In genomic region chr2:205024822-205025518, GRCh38 we compare ENCODE assay signal across 10 cellular contexts.
DNase-seq lines count a peak whose midpoint lies in the region; ATAC-seq, FAIRE-seq and TF ChIP-seq lines count a peak whose summit lies in the region.
"Had no signal": no experiment of that assay in that cellular context is flagged by ENCODE, and none has a peak within 500 bp of the region (broad histone marks: within the 10 kb centered on the region; RNA-seq: fewer than 3 reads in every experiment).

No MANE protein-coding gene starts in this region.

- H3K36me3 ChIP-seq in mesenchymal stem cell (ENCODE audit: control insufficient read depth in 1 of 2, insufficient read depth in 2 of 2, low read depth in 1 of 2, low read length in 2 of 2) (no peaks in the 10 kb centered on the region), tibial artery (no peaks in the 10 kb centered on the region), kidney (ENCODE audit: control insufficient read depth in 1 of 2, insufficient read depth in 2 of 2, low read length in 2 of 2) (no peaks in the 10 kb centered on the region)

- H2BK15ac ChIP-seq in mesenchymal stem cell (ENCODE audit: low read depth, poor library complexity, severe bottlenecking), result peak overlapping the region; percentile 12

- FAIRE-seq in kidney (lab: Jason Lieb, UNC), result no peak

- no peak overlapping the region for H3K23ac ChIP-seq in mesenchymal stem cell (ENCODE audit: low read length in 2 of 2)

- no peaks in the 10 kb centered on the region for H3K9me3 ChIP-seq in mesenchymal stem cell (ENCODE audit: control insufficient read depth, low read length)
- no peaks in the 10 kb centered on the region for H3K9me3 ChIP-seq in tibial artery
- no peaks in the 10 kb centered on the region for H3K9me3 ChIP-seq in kidney (ENCODE audit: control insufficient read depth in 1 of 2, low read length in 2 of 2)

- no peak overlapping the region for H3K4me3 ChIP-seq in choroid plexus epithelial cell (ENCODE audit: low read depth, low read length)
- peak overlapping the region in 1 of 2 experiments; percentile 58 for H3K4me3 ChIP-seq in mesenchymal stem cell (ENCODE audit: insufficient read depth in 1 of 2, low read depth in 1 of 2, low read length in 2 of 2)
- H3K4me3 ChIP-seq in tibial artery, result peak overlapping the region; percentile 19 to 20
- H3K4me3 ChIP-seq in kidney (ENCODE audit: low read length in 2 of 2), result no peak overlapping the region

- no peak for ATAC-seq in HG02588 (IDR thresholded peaks at IDR 0.05; ENCODE audit: unreplicated experiment)
- ATAC-seq: naive thymus-derived CD4-positive, alpha-beta T cell had no signal

- H2BK12ac ChIP-seq in mesenchymal stem cell (ENCODE audit: low read length in 2 of 2), result no peak overlapping the region

- H3K27ac ChIP-seq in mesenchymal stem cell (ENCODE audit: low read length, poor library complexity, severe bottlenecking) (peak overlapping the region; percentile 67), tibial artery (peak overlapping the region; percentile 58 to 67), kidney (ENCODE audit: low read depth in 2 of 2, low read length in 2 of 2) (no peak overlapping the region)
- H3K27ac ChIP-seq: KMS-11 had no signal

- H3K27me3 ChIP-seq in mesenchymal stem cell (ENCODE audit: control insufficient read depth in 1 of 2, insufficient read depth in 1 of 2, low read length in 2 of 2) (no peaks in the 10 kb centered on the region), tibial artery (no peaks in the 10 kb centered on the region)

- H2AK5ac ChIP-seq in mesenchymal stem cell (ENCODE audit: low read length, severe bottlenecking), result no peak overlapping the region

- H3K4ac ChIP-seq in mesenchymal stem cell (ENCODE audit: low read depth in 1 of 2, low read length in 2 of 2), result no peak overlapping the region

- no peak overlapping the region for H2BK5ac ChIP-seq in mesenchymal stem cell (ENCODE audit: low read depth, low read length, poor library complexity, severe bottlenecking)

- H3K9ac ChIP-seq in mesenchymal stem cell (ENCODE audit: low read length), result peak overlapping the region; percentile 61
- H3K9ac ChIP-seq in kidney (ENCODE audit: low read length in 2 of 2), result no peak overlapping the region
- H3K9ac ChIP-seq: KMS-11 had no signal

- 4% methylated on average over 10 of the region's 10 CpGs for WGBS in mesenchymal stem cell

- H2BK120ac ChIP-seq in mesenchymal stem cell (ENCODE audit: low read depth, low read length), result no peak overlapping the region

- TF ChIP-seq CTCF in choroid plexus epithelial cell (conservative IDR thresholded peaks at IDR 0.05; ENCODE audit: low read depth, low read length) (no peak), tibial artery (IDR thresholded peaks at IDR 0.05) (no peak), kidney (IDR thresholded peaks at IDR 0.05; ENCODE audit: borderline replicate concordance, extremely low read depth, insufficient read depth) (no peak)

- no peaks in the 10 kb centered on the region for H3K79me1 ChIP-seq in mesenchymal stem cell (replicated peaks; ENCODE audit: low read length, poor library complexity, severe bottlenecking)

- no peak overlapping the region for H4K91ac ChIP-seq in mesenchymal stem cell (ENCODE audit: low read length)

- peaks cover 2% of the 10 kb centered on the region for H3K4me1 ChIP-seq in mesenchymal stem cell (ENCODE audit: control insufficient read depth, insufficient read depth, low read depth, low read length)
- H3K4me1 ChIP-seq in tibial artery, result peaks cover 0 to 17% (median 13%) of the 10 kb centered on the region in 4 donors
- H3K4me1 ChIP-seq in kidney (ENCODE audit: control insufficient read depth in 1 of 2, insufficient read depth in 1 of 2, low read depth in 1 of 2, low read length in 2 of 2), result peaks cover 0 to 4% of the 10 kb centered on the region in 2 donors

- peak overlapping the region; percentile 51 for H3K4me2 ChIP-seq in mesenchymal stem cell (ENCODE audit: low read length, poor library complexity, severe bottlenecking)
- H3K4me2 ChIP-seq: KMS-11 had no signal

- H3K14ac ChIP-seq in mesenchymal stem cell (ENCODE audit: low read length in 2 of 2), result no peak overlapping the region

- H4K8ac ChIP-seq in mesenchymal stem cell (ENCODE audit: low read length), result no peak overlapping the region

- intact Hi-C loops in tibial artery (cut with DNase I; ENCODE audit: low total_unique reads), result no loop called here
- intact Hi-C loops in kidney (cut with DNase I), result no loop called here

- H3K18ac ChIP-seq in mesenchymal stem cell (ENCODE audit: low read depth in 1 of 2, low read length in 2 of 2), result no peak overlapping the region

- peak; percentile 96 for DNase-seq in GM04503 (ENCODE audit: low read depth)
- peak; percentile 96 for DNase-seq in RPMI7951 (ENCODE audit: low read depth)
- peak; percentile 92 for DNase-seq in choroid plexus epithelial cell (ENCODE audit: low read depth)
- peak; percentile 97 for DNase-seq in mesenchymal stem cell
- DNase-seq in tibial artery, result peak; percentile 79 to 82
- DNase-seq in germinal center (ENCODE audit: low spot score), result no peak
- no peak for DNase-seq in kidney

- no peak overlapping the region for H2AFZ ChIP-seq in mesenchymal stem cell (ENCODE audit: low read depth, low read length)

Comparison
In these comparisons a context has a peak if more than half of its experiments do, and no peak if none do; other contexts are left out.
1. DNase-seq: peak in GM04503 (single experiment), RPMI7951 (single experiment), choroid plexus epithelial cell (single experiment), mesenchymal stem cell (single experiment) and tibial artery (2 of 2); none in germinal center (single experiment) and kidney (single experiment).
2. H3K4me3 ChIP-seq: peak in tibial artery (2 of 2); none in choroid plexus epithelial cell (single experiment) and kidney (0 of 2).
3. H3K27ac ChIP-seq: peak in mesenchymal stem cell (single experiment) and tibial artery (2 of 2); none in kidney (0 of 2).